ENCODE assay signal across 7 cellular contexts in the genomic region with DNA sequence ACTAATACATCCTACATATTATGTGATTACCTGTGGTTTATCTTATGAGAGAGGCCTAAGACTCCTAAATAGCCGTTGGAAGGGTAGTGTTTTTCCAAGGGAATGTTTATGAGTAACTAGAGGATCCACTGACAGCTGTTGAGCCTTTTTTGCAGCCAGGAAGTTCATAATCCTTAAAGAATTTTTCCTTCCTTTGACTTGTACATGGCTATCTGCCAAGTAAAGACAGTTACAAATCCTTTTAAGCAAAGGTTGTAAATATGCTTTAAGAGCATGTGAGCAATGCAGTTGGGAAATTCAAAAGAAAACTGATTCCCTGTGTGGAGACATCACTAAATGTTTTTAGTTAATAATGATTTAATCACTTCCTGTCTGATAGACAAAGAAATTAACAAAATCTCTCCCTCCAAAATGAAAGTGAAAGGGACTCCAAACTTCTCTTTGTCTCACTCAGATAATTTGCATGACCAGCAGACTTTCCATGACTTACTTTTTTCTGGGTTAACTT.
DNase-seq lines count a peak whose midpoint lies in the region; ATAC-seq, FAIRE-seq and TF ChIP-seq lines count a peak whose summit lies in the region.

No MANE protein-coding gene starts in this region.

- 76% methylated on average over 1 of the region's 1 CpG; no CpG with 5 or more reads in 1 of the 2 experiments for whole genome bisulfite sequencing in H1 (ENCODE audit: extremely low coverage in 1 of 2, insufficient coverage in 1 of 2, insufficient read length in 1 of 2, insufficient replicate concordance in 2 of 2, low coverage in 1 of 2, low lambda C conversion rate in 2 of 2, missing lambda C conversion rate in 1 of 2), 2 experiments
- WGBS in psoas muscle, 3 donors, result 3 to 5% (median 3%) methylated on average over 1 of the region's 1 CpG

- H2BK20ac ChIP-seq in H1 (ENCODE audit: low read length), result no peak overlapping the region

- no peak overlapping the region for H3K23ac ChIP-seq in H1 (ENCODE audit: insufficient read length)

- FAIRE-seq in GM18507 (lab: Jason Lieb, UNC) (peak; percentile 68), H1 (lab: Jason Lieb, UNC) (no peak)

- no peak overlapping the region for H3K4me2 ChIP-seq in H1 (ENCODE audit: insufficient read depth in 1 of 2, low read depth in 2 of 2, low read length in 2 of 2)

- H3K18ac ChIP-seq in H1 (ENCODE audit: extremely low read depth, low read length), result no peak overlapping the region

- no peak overlapping the region for H4K8ac ChIP-seq in H1 (ENCODE audit: extremely low read depth, insufficient read depth, low read length)

- H4K20me1 ChIP-seq in H1 (replicated peaks in 1 of 2; ENCODE audit: control insufficient read depth in 1 of 2, insufficient read depth in 2 of 2, low read length in 2 of 2), result no peaks in the 10 kb centered on the region

- no peak overlapping the region for H2AK5ac ChIP-seq in H1 (ENCODE audit: low read depth, low read length)

- H4K91ac ChIP-seq in H1 (replicated peaks; ENCODE audit: insufficient read length, low read length), result no peak overlapping the region

- ATAC-seq in HG02623 (IDR thresholded peaks at IDR 0.05; ENCODE audit: unreplicated experiment) (peak; percentile 69), psoas muscle (peak; percentile 27 to 68 (median 47))

- no peak for TF ChIP-seq RAD21 in H1 (IDR thresholded peaks at IDR 0.05 in 1 of 2, conservative IDR thresholded peaks at IDR 0.05 in 1 of 2; ENCODE audit: low read depth in 2 of 2, low read length in 2 of 2)

- H2BK5ac ChIP-seq in H1 (ENCODE audit: low read depth, low read length), result no peak overlapping the region

- no peak overlapping the region for H2BK15ac ChIP-seq in H1 (ENCODE audit: low read length)

- POLR2A ChIA-PET in H1 (lab: Charles Lee; ENCODE audit: partially characterized antibody), result no interaction called here

- no peaks in the 10 kb centered on the region for H3K36me3 ChIP-seq in H1 (ENCODE audit: control insufficient read depth in 2 of 4, insufficient read depth in 4 of 4, low read length in 3 of 4)
- no peaks in the 10 kb centered on the region for H3K36me3 ChIP-seq in psoas muscle (ENCODE audit: insufficient read depth in 1 of 2, low read depth in 1 of 2)

- DNase-seq in GM18507 (ENCODE audit: extremely low spot score, insufficient read length, low read depth) (peak; percentile 5), NCI-H526 (lab: John Stamatoyannopoulos, UW) (peak; percentile 19 to 44), H1 (ENCODE audit: low read depth in 1 of 2, low spot score in 2 of 2) (no peak), psoas muscle (no peak), NCI-H187 treated with DMSO at 0.1 percent for 48 hours (lab: John Stamatoyannopoulos, UW) (no peak), MV-4-11 (lab: John Stamatoyannopoulos, UW) (no peak)

- H3K4ac ChIP-seq in H1 (replicated peaks; ENCODE audit: insufficient read length, low read depth, low read length), result no peak overlapping the region

- no peak overlapping the region for H2BK12ac ChIP-seq in H1 (ENCODE audit: low read depth, low read length)

- CTCF ChIA-PET in H1 (lab: Charles Lee; ENCODE audit: partially characterized antibody), result interaction anchor here (1.3 kb wide), 1 partner anchor 245 kb away, joined by 3 read pairs; no protein-coding TSS in a partner anchor

- H3K4me3 ChIP-seq in H1 (ENCODE audit: extremely low read depth in 1 of 4, insufficient read depth in 2 of 4, low read depth in 3 of 4, low read length in 4 of 4), result no peak overlapping the region
- peak overlapping the region; percentile 37 for H3K4me3 ChIP-seq in psoas muscle

- H3K14ac ChIP-seq in H1 (ENCODE audit: insufficient read length), result no peak overlapping the region

- no peaks in the 10 kb centered on the region for H3K79me2 ChIP-seq in H1 (ENCODE audit: control insufficient read depth in 1 of 2, insufficient read depth in 2 of 2, low read length in 2 of 2)

- H3K27ac ChIP-seq in H1 (ENCODE audit: low read depth, low read length) (no peak overlapping the region), psoas muscle (peak overlapping the region; percentile 44)

- H3K27me3 ChIP-seq in H1 (replicated peaks in 1 of 4; ENCODE audit: control insufficient read depth in 3 of 4, extremely low read depth in 1 of 4, insufficient read depth in 3 of 4, low read length in 3 of 4) (no peaks in the 10 kb centered on the region), psoas muscle (ENCODE audit: insufficient read depth in 3 of 3, low read length in 2 of 3) (no peaks in the 10 kb centered on the region)

- no peaks in the 10 kb centered on the region; a peak in 1 of 7 replicates for H3K4me1 ChIP-seq in H1 (replicated peaks in 1 of 4; ENCODE audit: control insufficient read depth in 3 of 4, insufficient read depth in 4 of 4, low read length in 3 of 4)
- H3K4me1 ChIP-seq in psoas muscle, result peaks cover 9% of the 10 kb centered on the region

- H3K56ac ChIP-seq in H1 (replicated peaks; ENCODE audit: insufficient read length, low read depth, low read length), result no peak overlapping the region

- no peaks in the 10 kb centered on the region for H3K23me2 ChIP-seq in H1 (ENCODE audit: low read depth, low read length)

- no peak overlapping the region for H2BK120ac ChIP-seq in H1 (replicated peaks; ENCODE audit: low read depth, low read length)

- TF ChIP-seq CTCF in H1 (IDR thresholded peaks at IDR 0.05; ENCODE audit: control extremely low read depth in 1 of 3, insufficient read depth in 1 of 3, low read depth in 1 of 3, low read length in 3 of 3) (no peak), psoas muscle (IDR thresholded peaks at IDR 0.05) (no peak)

- H3K9me3 ChIP-seq in H1 (ENCODE audit: insufficient read depth in 2 of 2, low read depth in 1 of 2, low read length in 1 of 2) (no peaks in the 10 kb centered on the region), psoas muscle (no peaks in the 10 kb centered on the region)

- no peaks in the 10 kb centered on the region for H3K79me1 ChIP-seq in H1 (ENCODE audit: low read depth, low read length)

- TF ChIP-seq EP300 in H1 (IDR thresholded peaks at IDR 0.05; ENCODE audit: borderline replicate concordance in 1 of 2, low read depth in 2 of 2, low read length in 2 of 2), result no peak

- no peak for TF ChIP-seq POLR2A in H1 (IDR thresholded peaks at IDR 0.05; ENCODE audit: control extremely low read depth in 1 of 2, low read depth in 2 of 2, low read length in 2 of 2)

- 0 out of 2 replicates have a peak overlapping the region, but pooled peaks have one; percentile 38 for H2AFZ ChIP-seq in H1 (ENCODE audit: low read length)

- intact Hi-C loops in psoas muscle (cut with DNase I), result no loop called here

- H3K9ac ChIP-seq in H1 (replicated peaks in 1 of 4; ENCODE audit: extremely low read depth in 1 of 4, low read depth in 3 of 4, low read length in 3 of 4), result no peak overlapping the region

- no peak overlapping the region for H4K5ac ChIP-seq in H1 (ENCODE audit: insufficient read length, low read depth, low read length)

TF ChIP-seq in H1, 55 proteins besides CTCF, POLR2A, EP300 and RAD21:
- TF ChIP-seq EZH2 (IDR thresholded peaks at IDR 0.05; ENCODE audit: low read depth, low read length, severe bottlenecking) (no peak), SP2 (IDR thresholded peaks at IDR 0.05; ENCODE audit: low read length) (no peak), MAFK (IDR thresholded peaks at IDR 0.05; ENCODE audit: low read depth, low read length) (no peak), RXRA (IDR thresholded peaks at IDR 0.05; ENCODE audit: insufficient read depth, low read depth, low read length) (no peak), TAF1 (IDR thresholded peaks at IDR 0.05; ENCODE audit: low read depth, low read length) (no peak), SIX5 (IDR thresholded peaks at IDR 0.05; ENCODE audit: low read depth, low read length) (no peak), YY1 (IDR thresholded peaks at IDR 0.05; ENCODE audit: low read depth, low read length) (no peak), CBX8 (IDR thresholded peaks at IDR 0.05; ENCODE audit: borderline replicate concordance, low read depth, low read length) (no peak), TBP (IDR thresholded peaks at IDR 0.05; ENCODE audit: low read depth, low read length) (no peak), SP1 (IDR thresholded peaks at IDR 0.05; ENCODE audit: low read depth, low read length) (no peak), PHF8 (conservative IDR thresholded peaks at IDR 0.05; ENCODE audit: low read depth, low read length) (no peak), TCF12 (IDR thresholded peaks at IDR 0.05; ENCODE audit: low read depth, low read length) (no peak), NRF1 (IDR thresholded peaks at IDR 0.05; ENCODE audit: low read depth, low read length) (no peak), KDM4A (IDR thresholded peaks at IDR 0.05; ENCODE audit: low read depth, low read length, severe bottlenecking) (no peak), POLR2AphosphoS5 (IDR thresholded peaks at IDR 0.05; ENCODE audit: low read depth, low read length) (no peak), RFX5 (IDR thresholded peaks at IDR 0.05; ENCODE audit: borderline replicate concordance, low read depth, low read length) (no peak), BRCA1 (IDR thresholded peaks at IDR 0.05; ENCODE audit: low read depth, low read length) (no peak)

Comparison
In these comparisons a context has a peak if more than half of its experiments do, and no peak if none do; other contexts are left out.
1. DNase-seq: peak in GM18507 (single experiment) and NCI-H526 (2 of 2); none in H1 (0 of 2), psoas muscle (0 of 2), NCI-H187 treated with DMSO at 0.1 percent for 48 hours (single experiment) and MV-4-11 (single experiment).